8 cellular contexts compared by ENCODE assay signal in genomic region chr20:31587545-31588389, GRCh38.
A peak's percentile ranks its signal among the peaks of the same experiment; 100 is the strongest.
DNase-seq lines count a peak whose midpoint lies in the region; ATAC-seq and TF ChIP-seq lines count a peak whose summit lies in the region.

No MANE protein-coding gene starts in this region.

- peaks cover 3 to 15% of the 10 kb centered on the region in 2 donors for H3K4me1 Mint-ChIP-seq in stimulated activated naive B cell treated with anti-CD40 and anti-IgM and Interleukin-4, amounts not matched to agents 10 μg/mL and 1 μg/mL and 100 μg/mL, for 72 hours

- ATAC-seq in stimulated activated naive B cell treated with anti-CD40 and anti-IgM and Interleukin-4, amounts not matched to agents 10 μg/mL and 1 μg/mL and 100 μg/mL, for 72 hours (replicated peaks), result peak; percentile 46 to 50
- no peak for ATAC-seq in GM18858 (IDR thresholded peaks at IDR 0.05; ENCODE audit: unreplicated experiment)

- no peaks in the 10 kb centered on the region for H3K9me3 Mint-ChIP-seq in stimulated activated naive B cell treated with anti-CD40 and anti-IgM and Interleukin-4, amounts not matched to agents 10 μg/mL and 1 μg/mL and 100 μg/mL, for 72 hours

- H3K4me3 ChIP-seq in BLaER1 (peak overlapping the region; percentile 60), HL-60 (replicated peaks; ENCODE audit: insufficient read depth, low read length) (peak overlapping the region; percentile 31), astrocyte of the cerebellum (ENCODE audit: low read depth, low read length) (peak overlapping the region; percentile 35), iPS-20b (ENCODE audit: low read length) (peak overlapping the region; percentile 57; the same call in 1 of the 2 replicates)

- in situ Hi-C loops in astrocyte of the cerebellum (cut with HindIII; ENCODE audit: low sequenced_read_pairs), result no loop called here

- H3K27me3 ChIP-seq in BLaER1 (peaks cover 37% of the 10 kb centered on the region), HL-60 (ENCODE audit: insufficient read depth, poor library complexity, severe bottlenecking) (peaks cover 10% of the 10 kb centered on the region), iPS-20b (ENCODE audit: insufficient read depth, low read length) (peaks cover 21% of the 10 kb centered on the region)

- no peak overlapping the region for H3K27ac Mint-ChIP-seq in stimulated activated naive B cell treated with anti-CD40 and anti-IgM and Interleukin-4, amounts not matched to agents 10 μg/mL and 1 μg/mL and 100 μg/mL, for 72 hours

- peaks cover 22 to 33% of the 10 kb centered on the region in 2 donors for H3K27me3 Mint-ChIP-seq in stimulated activated naive B cell treated with anti-CD40 and anti-IgM and Interleukin-4, amounts not matched to agents 10 μg/mL and 1 μg/mL and 100 μg/mL, for 72 hours

- peaks cover 20% of the 10 kb centered on the region for H4K20me1 ChIP-seq in BLaER1

- TF ChIP-seq CTCF in HL-60 (IDR thresholded peaks at IDR 0.05; ENCODE audit: insufficient read depth, low read length), result no peak
- no peak for TF ChIP-seq CTCF in astrocyte of the cerebellum (IDR thresholded peaks at IDR 0.05; ENCODE audit: low read depth, low read length, missing control alignments)

- DNase-seq in HL-60 (ENCODE audit: low read depth in 1 of 2, low spot score in 1 of 2), result no peak
- no peak for DNase-seq in astrocyte of the cerebellum (ENCODE audit: low read depth)
- no peak for DNase-seq in stimulated activated naive B cell treated with anti-CD40 and anti-IgM and Interleukin-4, amounts not matched to agents 10 μg/mL and 1 μg/mL and 100 μg/mL, for 72 hours
- no peak for DNase-seq in foreskin melanocyte
- no peak for DNase-seq in NCI-H187 (lab: John Stamatoyannopoulos, UW)

- peak overlapping the region; percentile 34; the same call in 1 of the 2 replicates for H3K9ac ChIP-seq in BLaER1
- peak overlapping the region; percentile 32; the same call in 1 of the 2 replicates for H3K9ac ChIP-seq in iPS-20b (ENCODE audit: low read depth, low read length)

- H3K4me3 Mint-ChIP-seq in stimulated activated naive B cell treated with anti-CD40 and anti-IgM and Interleukin-4, amounts not matched to agents 10 μg/mL and 1 μg/mL and 100 μg/mL, for 72 hours, result peak overlapping the region; percentile 66 to 80

- no peaks in the 10 kb centered on the region for H3K36me3 ChIP-seq in BLaER1
- H3K36me3 ChIP-seq in iPS-20b (ENCODE audit: insufficient read depth, low read depth, low read length), result no peaks in the 10 kb centered on the region

- no peak overlapping the region for H3K27ac ChIP-seq in BLaER1
- H3K27ac ChIP-seq in HL-60 (replicated peaks), result no peak overlapping the region
- H3K27ac ChIP-seq in iPS-20b (ENCODE audit: low read length), result no peak overlapping the region

- H3K4me1 ChIP-seq in BLaER1 (peaks cover 13% of the 10 kb centered on the region), iPS-20b (ENCODE audit: insufficient read depth, low read length) (peaks cover 25% of the 10 kb centered on the region)

- H3K36me3 Mint-ChIP-seq in stimulated activated naive B cell treated with anti-CD40 and anti-IgM and Interleukin-4, amounts not matched to agents 10 μg/mL and 1 μg/mL and 100 μg/mL, for 72 hours, result peaks cover 0 to 3% of the 10 kb centered on the region in 2 donors

- H3K9me3 ChIP-seq in BLaER1, result no peaks in the 10 kb centered on the region
- no peaks in the 10 kb centered on the region for H3K9me3 ChIP-seq in iPS-20b (ENCODE audit: insufficient read depth, low read depth, low read length)

- peak overlapping the region; percentile 96 for H3K4me2 ChIP-seq in BLaER1
